Comparison of ENCODE assay signal across 10 cellular contexts in genomic region chr19:9937001-9937411, GRCh38. TPM values are rescaled to one million over a fixed set of nuclear protein-coding genes. Genes with fewer than 3 reads are reported as not detected.
DNase-seq lines count a peak whose midpoint lies in the region; ATAC-seq and TF ChIP-seq lines count a peak whose summit lies in the region.
"Had no signal": no experiment of that assay in that cellular context is flagged by ENCODE, and none has a peak within 500 bp of the region (broad histone marks: within the 10 kb centered on the region; RNA-seq: fewer than 3 reads in every experiment).

No MANE protein-coding gene starts in this region.

- peak overlapping the region; percentile 62 for H3K4me3 Mint-ChIP-seq in stimulated activated naive CD8-positive, alpha-beta T cell treated with anti-CD3 and anti-CD28 coated beads, Interleukin-15, Interleukin-2, amounts not matched to agents 100 ng/mL and 50 ng/mL, for 24 hours
- H3K4me3 Mint-ChIP-seq in activated naive CD8-positive, alpha-beta T cell treated with anti-CD3 and anti-CD28 coated beads for 36 hours = peak overlapping the region; percentile 29

- no peak overlapping the region for H2BK5ac ChIP-seq in mesendoderm (ENCODE audit: low read length)

- no peak overlapping the region for H3K4ac ChIP-seq in mesendoderm (ENCODE audit: low read depth, low read length)

- H3K4me3 ChIP-seq in mesendoderm (ENCODE audit: low read length) = no peak overlapping the region

- WGBS in mesendoderm (ENCODE audit: extremely low coverage, insufficient coverage, low lambda C conversion rate) = no CpG with 5 or more reads among the region's 20 CpGs

- H3K4me1 ChIP-seq in mesendoderm (ENCODE audit: control insufficient read depth, low read depth, low read length) = peaks cover 8% of the 10 kb centered on the region

- H3K9ac ChIP-seq in mesendoderm (ENCODE audit: low read length) = peak overlapping the region; percentile 20

- H2BK120ac ChIP-seq in mesendoderm (ENCODE audit: low read depth, low read length) = no peak overlapping the region

- no peaks in the 10 kb centered on the region for H3K9me3 Mint-ChIP-seq in stimulated activated naive CD8-positive, alpha-beta T cell treated with anti-CD3 and anti-CD28 coated beads, Interleukin-15, Interleukin-2, amounts not matched to agents 100 ng/mL and 50 ng/mL, for 24 hours
- peaks cover 7% of the 10 kb centered on the region for H3K9me3 Mint-ChIP-seq in activated naive CD8-positive, alpha-beta T cell treated with anti-CD3 and anti-CD28 coated beads for 36 hours

- TF ChIP-seq POLR2A in erythroblast (IDR thresholded peaks at IDR 0.05; ENCODE audit: low read length) = no peak

- no peaks in the 10 kb centered on the region for H3K36me3 Mint-ChIP-seq in stimulated activated naive CD8-positive, alpha-beta T cell treated with anti-CD3 and anti-CD28 coated beads, Interleukin-15, Interleukin-2, amounts not matched to agents 100 ng/mL and 50 ng/mL, for 24 hours (ENCODE audit: low read depth)
- peaks cover 2% of the 10 kb centered on the region for H3K36me3 Mint-ChIP-seq in activated naive CD8-positive, alpha-beta T cell treated with anti-CD3 and anti-CD28 coated beads for 36 hours

- no peak overlapping the region for H4K5ac ChIP-seq in mesendoderm (ENCODE audit: low read length)

- no peak overlapping the region for H3K27ac ChIP-seq in mesendoderm (ENCODE audit: low read depth, low read length)
- H3K27ac ChIP-seq: HL-60 had no signal

- no peaks in the 10 kb centered on the region for H3K79me2 ChIP-seq in mesendoderm (ENCODE audit: control insufficient read depth, insufficient read depth, low read length)

- no peak overlapping the region for H3K23ac ChIP-seq in mesendoderm (ENCODE audit: low read length)

- no peak overlapping the region for H2AK5ac ChIP-seq in mesendoderm (ENCODE audit: low read length)

- no peak overlapping the region for H2BK15ac ChIP-seq in mesendoderm (replicated peaks; ENCODE audit: low read depth)

- no peaks in the 10 kb centered on the region for H3K79me1 ChIP-seq in mesendoderm (ENCODE audit: low read length)

- no peak for DNase-seq in stimulated activated naive CD8-positive, alpha-beta T cell treated with anti-CD3 and anti-CD28 coated beads, Interleukin-15, Interleukin-2, amounts not matched to agents 100 U/mL and 50 U/mL, for 24 hours
- DNase-seq in activated naive CD8-positive, alpha-beta T cell treated with anti-CD3 and anti-CD28 coated beads for 36 hours = no peak
- no peak for DNase-seq in mesendoderm
- no peak for DNase-seq in D341Med (ENCODE audit: low spot score)
- DNase-seq in erythroblast (lab: John Stamatoyannopoulos, UW) = no peak
- DNase-seq: cerebellar nuclear complex had no signal

- peak overlapping the region; percentile 30 for H3K56ac ChIP-seq in mesendoderm (ENCODE audit: low read length)

- H4K8ac ChIP-seq in mesendoderm (ENCODE audit: low read depth, low read length) = no peak overlapping the region

- H3K27ac Mint-ChIP-seq in stimulated activated naive CD8-positive, alpha-beta T cell treated with anti-CD3 and anti-CD28 coated beads, Interleukin-15, Interleukin-2, amounts not matched to agents 100 ng/mL and 50 ng/mL, for 24 hours = no peak overlapping the region
- no peak overlapping the region for H3K27ac Mint-ChIP-seq in activated naive CD8-positive, alpha-beta T cell treated with anti-CD3 and anti-CD28 coated beads for 36 hours

- no peaks in the 10 kb centered on the region for H3K36me3 ChIP-seq in mesendoderm (ENCODE audit: control insufficient read depth, insufficient read depth, low read length)

- peaks cover 62% of the 10 kb centered on the region for H3K27me3 Mint-ChIP-seq in stimulated activated naive CD8-positive, alpha-beta T cell treated with anti-CD3 and anti-CD28 coated beads, Interleukin-15, Interleukin-2, amounts not matched to agents 100 ng/mL and 50 ng/mL, for 24 hours
- H3K27me3 Mint-ChIP-seq in activated naive CD8-positive, alpha-beta T cell treated with anti-CD3 and anti-CD28 coated beads for 36 hours = peaks cover 66% of the 10 kb centered on the region

- peaks cover 21% of the 10 kb centered on the region for H3K4me1 Mint-ChIP-seq in stimulated activated naive CD8-positive, alpha-beta T cell treated with anti-CD3 and anti-CD28 coated beads, Interleukin-15, Interleukin-2, amounts not matched to agents 100 ng/mL and 50 ng/mL, for 24 hours (ENCODE audit: low read depth)
- peaks cover 16% of the 10 kb centered on the region for H3K4me1 Mint-ChIP-seq in activated naive CD8-positive, alpha-beta T cell treated with anti-CD3 and anti-CD28 coated beads for 36 hours

- peak overlapping the region; percentile 74 for H3K4me2 ChIP-seq in mesendoderm (ENCODE audit: low read length)

- ATAC-seq in stimulated activated naive CD8-positive, alpha-beta T cell treated with anti-CD3 and anti-CD28 coated beads, Interleukin-15, Interleukin-2, amounts not matched to agents 100 U/mL and 50 U/mL, for 24 hours = no peak
- ATAC-seq in HG03442 (IDR thresholded peaks at IDR 0.05; ENCODE audit: unreplicated experiment) = no peak
- ATAC-seq in GM18498 (IDR thresholded peaks at IDR 0.05; ENCODE audit: unreplicated experiment) = no peak

- H3K27me3 ChIP-seq in mesendoderm (ENCODE audit: insufficient read depth, low read length, poor library complexity) = no peaks in the 10 kb centered on the region

- H3K18ac ChIP-seq in mesendoderm (ENCODE audit: low read length) = no peak overlapping the region

RNA-seq across cellular contexts. Expression of gene OLFM2, which starts 0.7 kb away (rescaled TPM):
- total RNA-seq in activated naive CD8-positive, alpha-beta T cell treated with anti-CD3 and anti-CD28 coated beads for 36 hours = 1 to 10 TPM; 2.7 to 2.9 TPM
- polyA plus RNA-seq in mesendoderm (2013, experiment 1 of 2) = 42.1 TPM
- polyA plus RNA-seq in mesendoderm (2013, experiment 2 of 2) = 41.1 TPM
